Comparison of ENCODE assay signal across 9 cellular contexts in the genomic region with DNA sequence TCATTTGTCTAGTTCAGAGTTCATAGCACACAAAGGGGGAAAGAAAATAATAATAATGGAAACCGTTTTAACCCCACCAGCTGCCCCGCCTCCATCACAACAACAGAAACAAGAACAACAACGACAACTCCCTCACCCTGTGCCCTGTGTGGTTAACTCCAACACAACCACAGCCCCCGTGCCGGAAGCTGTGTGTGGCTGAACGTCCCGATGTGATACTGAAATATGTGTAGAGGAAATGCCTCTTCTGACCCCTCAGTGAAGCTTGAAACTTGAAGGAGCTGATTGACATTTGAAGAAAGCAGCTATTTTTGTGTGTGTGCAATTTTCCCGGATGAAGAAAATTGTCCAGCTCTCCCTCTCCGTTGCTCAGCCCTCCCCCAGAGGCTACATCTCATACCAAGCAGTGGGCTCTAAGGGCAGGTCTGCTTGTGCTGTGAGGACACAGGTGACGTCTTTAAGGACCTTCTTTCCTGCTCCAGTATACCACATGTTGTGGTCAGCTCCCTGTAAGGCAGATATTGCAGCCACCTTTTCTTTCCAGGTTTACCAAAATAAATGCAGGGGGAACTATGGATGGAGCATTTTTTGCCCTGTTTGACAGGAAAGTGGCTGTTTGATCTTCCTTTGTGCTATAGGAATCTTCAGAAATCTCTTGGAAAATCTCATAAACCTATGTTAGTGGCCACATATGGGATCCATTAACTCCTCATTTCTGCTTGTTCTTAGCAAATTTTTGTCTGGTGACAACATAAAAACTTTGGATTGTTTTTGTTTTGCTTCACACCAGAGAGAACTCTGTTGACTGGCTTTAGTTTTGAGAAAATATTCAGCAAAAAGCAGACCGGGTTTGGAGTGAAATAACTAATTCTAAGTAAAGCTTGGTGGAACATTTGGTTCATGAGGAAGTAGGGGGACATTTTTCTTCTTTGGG.
DNase-seq lines count a peak whose midpoint lies in the region; ATAC-seq and TF ChIP-seq lines count a peak whose summit lies in the region.
"Had no signal": no experiment of that assay in that cellular context is flagged by ENCODE, and none has a peak within 500 bp of the region (broad histone marks: within the 10 kb centered on the region; RNA-seq: fewer than 3 reads in every experiment).

No MANE protein-coding gene starts in this region.

- H3K36me3 Mint-ChIP-seq in activated naive CD4-positive, alpha-beta T cell treated with anti-CD3 and anti-CD28 coated beads, Interleukin-2, amount 10 ng/mL, durations not matched to agents 7 days and 5 days, result peaks cover 4% of the 10 kb centered on the region
- no peaks in the 10 kb centered on the region for H3K36me3 Mint-ChIP-seq in nephron (ENCODE audit: low read depth)
- no peaks in the 10 kb centered on the region for H3K36me3 Mint-ChIP-seq in endodermal cell (ENCODE audit: low read depth)
- H3K36me3 Mint-ChIP-seq: memory B cell had no signal

- intact Hi-C loops in upper lobe of right lung (cut with DNase I), result no loop called here

- H3K27ac Mint-ChIP-seq in activated naive CD4-positive, alpha-beta T cell treated with anti-CD3 and anti-CD28 coated beads, Interleukin-2, amount 10 ng/mL, durations not matched to agents 7 days and 5 days, result peak overlapping the region; percentile 84
- H3K27ac Mint-ChIP-seq in nephron (peak overlapping the region; percentile 77 to 83 (median 77)), endodermal cell (no peak overlapping the region)
- H3K27ac Mint-ChIP-seq: memory B cell had no signal

- H3K27me3 Mint-ChIP-seq in activated naive CD4-positive, alpha-beta T cell treated with anti-CD3 and anti-CD28 coated beads, Interleukin-2, amount 10 ng/mL, durations not matched to agents 7 days and 5 days, result peaks cover 9% of the 10 kb centered on the region
- H3K27me3 Mint-ChIP-seq in nephron (ENCODE audit: low read depth) (peaks cover 7% of the 10 kb centered on the region), endodermal cell (ENCODE audit: insufficient read depth) (no peaks in the 10 kb centered on the region)

- ATAC-seq in HG02571 (IDR thresholded peaks at IDR 0.05; ENCODE audit: unreplicated experiment), result peak; percentile 78
- peak; percentile 75 for ATAC-seq in upper lobe of right lung

- no peaks in the 10 kb centered on the region; the same call in 1 of the 2 replicates for H3K27me3 ChIP-seq in GM06990 (replicated peaks; ENCODE audit: control insufficient read depth, insufficient read depth, low read length)
- no peaks in the 10 kb centered on the region for H3K27me3 ChIP-seq in upper lobe of right lung
- H3K27me3 ChIP-seq in endodermal cell (ENCODE audit: control insufficient read depth, insufficient read depth, low read length, poor library complexity, severe bottlenecking), result no peaks in the 10 kb centered on the region
- no peaks in the 10 kb centered on the region for H3K27me3 ChIP-seq in BE2C

- H3K4me3 ChIP-seq in GM06990 (replicated peaks; ENCODE audit: low read depth, low read length), result no peak overlapping the region
- no peak overlapping the region for H3K4me3 ChIP-seq in upper lobe of right lung
- H3K4me3 ChIP-seq in endodermal cell (ENCODE audit: low read length), result no peak overlapping the region
- no peak overlapping the region for H3K4me3 ChIP-seq in BE2C (ENCODE audit: low read depth, low read length)

- peaks cover 79% of the 10 kb centered on the region for H3K4me1 Mint-ChIP-seq in activated naive CD4-positive, alpha-beta T cell treated with anti-CD3 and anti-CD28 coated beads, Interleukin-2, amount 10 ng/mL, durations not matched to agents 7 days and 5 days
- H3K4me1 Mint-ChIP-seq in nephron (peaks cover 67% of the 10 kb centered on the region), endodermal cell (peaks cover 41% of the 10 kb centered on the region)

- CTCF ChIA-PET in activated naive CD4-positive, alpha-beta T cell treated with anti-CD3 and anti-CD28 coated beads, Interleukin-2, amount 10 ng/mL, durations not matched to agents 7 days and 5 days (lab: Charles Lee), result interaction anchor here (1.0 to 6.0 kb wide), 7 partner anchors 35 to 582 kb away, joined by 3 to 50 read pairs (median 7); no protein-coding TSS in a partner anchor

- H3K9me3 ChIP-seq in upper lobe of right lung, result no peaks in the 10 kb centered on the region
- no peaks in the 10 kb centered on the region for H3K9me3 ChIP-seq in endodermal cell (ENCODE audit: control insufficient read depth, low read length)
- H3K9me3 ChIP-seq in BE2C, result no peaks in the 10 kb centered on the region

- no peaks in the 10 kb centered on the region for H3K9me3 Mint-ChIP-seq in activated naive CD4-positive, alpha-beta T cell treated with anti-CD3 and anti-CD28 coated beads, Interleukin-2, amount 10 ng/mL, durations not matched to agents 7 days and 5 days
- H3K9me3 Mint-ChIP-seq in nephron (no peaks in the 10 kb centered on the region), endodermal cell (no peaks in the 10 kb centered on the region)
- H3K9me3 Mint-ChIP-seq: memory B cell had no signal

- H3K36me3 ChIP-seq in GM06990 (ENCODE audit: control insufficient read depth, insufficient read depth, low read length) (no peaks in the 10 kb centered on the region), upper lobe of right lung (no peaks in the 10 kb centered on the region), endodermal cell (ENCODE audit: control insufficient read depth, insufficient read depth, low read length) (no peaks in the 10 kb centered on the region), BE2C (no peaks in the 10 kb centered on the region)

- 91 to 100% methylated on average over 2 to 11 of the region's 11 CpGs for WGBS in endodermal cell (ENCODE audit: insufficient coverage in 1 of 2, insufficient read length in 1 of 2), 2 experiments

- peak overlapping the region; percentile 59 for H3K4me3 Mint-ChIP-seq in activated naive CD4-positive, alpha-beta T cell treated with anti-CD3 and anti-CD28 coated beads, Interleukin-2, amount 10 ng/mL, durations not matched to agents 7 days and 5 days
- H3K4me3 Mint-ChIP-seq in nephron (peak overlapping the region; percentile 34 to 64 (median 60)), endodermal cell (no peak overlapping the region)
- H3K4me3 Mint-ChIP-seq: memory B cell had no signal

- peak overlapping the region; percentile 72 for H3K27ac ChIP-seq in upper lobe of right lung
- no peak overlapping the region for H3K27ac ChIP-seq in endodermal cell (ENCODE audit: low read depth, low read length)

- H3K4me1 ChIP-seq in upper lobe of right lung (peaks cover 58% of the 10 kb centered on the region), endodermal cell (ENCODE audit: control insufficient read depth, insufficient read depth, low read length) (no peaks in the 10 kb centered on the region), BE2C (peaks cover 17% of the 10 kb centered on the region)

- H3K9ac ChIP-seq in endodermal cell (ENCODE audit: extremely low read depth, low read length, poor library complexity, severe bottlenecking), result no peak overlapping the region

- DNase-seq in GM06990 (ENCODE audit: extremely low read depth, insufficient read length) (peak; percentile 40), upper lobe of right lung (no peak), endodermal cell (no peak), BE2C (no peak)
- peak; percentile 86 for DNase-seq in activated naive CD4-positive, alpha-beta T cell treated with anti-CD3 and anti-CD28 coated beads, Interleukin-2, amount 10 ng/mL, durations not matched to agents 7 days and 5 days

- TF ChIP-seq CTCF in GM06990 (IDR thresholded peaks at IDR 0.05; ENCODE audit: insufficient read depth, low read length, poor library complexity, severe bottlenecking) (no peak), nephron (IDR thresholded peaks at IDR 0.05; ENCODE audit: unreplicated experiment in 3 of 3) (no peak), upper lobe of right lung (IDR thresholded peaks at IDR 0.05) (no peak), endodermal cell (conservative IDR thresholded peaks at IDR 0.05) (no peak), BE2C (IDR thresholded peaks at IDR 0.05; ENCODE audit: low read depth, low read length) (no peak)

TF ChIP-seq in PFSK-1, 5 proteins besides CTCF, POLR2A, EP300 and RAD21:
- TF ChIP-seq TAF1 (IDR thresholded peaks at IDR 0.05; ENCODE audit: borderline replicate concordance, insufficient read depth, low read length) (no peak), SIN3A (IDR thresholded peaks at IDR 0.05; ENCODE audit: borderline replicate concordance, insufficient read depth, low read length) (no peak), FOXP2 (optimal IDR thresholded peaks at IDR 0.05; ENCODE audit: borderline replicate concordance, extremely low read depth, extremely low read length, insufficient read depth) (peak; percentile 84), POLR2AphosphoS5 (IDR thresholded peaks at IDR 0.05; ENCODE audit: low read depth, low read length) (no peak)
- TF ChIP-seq, protein P1, sequence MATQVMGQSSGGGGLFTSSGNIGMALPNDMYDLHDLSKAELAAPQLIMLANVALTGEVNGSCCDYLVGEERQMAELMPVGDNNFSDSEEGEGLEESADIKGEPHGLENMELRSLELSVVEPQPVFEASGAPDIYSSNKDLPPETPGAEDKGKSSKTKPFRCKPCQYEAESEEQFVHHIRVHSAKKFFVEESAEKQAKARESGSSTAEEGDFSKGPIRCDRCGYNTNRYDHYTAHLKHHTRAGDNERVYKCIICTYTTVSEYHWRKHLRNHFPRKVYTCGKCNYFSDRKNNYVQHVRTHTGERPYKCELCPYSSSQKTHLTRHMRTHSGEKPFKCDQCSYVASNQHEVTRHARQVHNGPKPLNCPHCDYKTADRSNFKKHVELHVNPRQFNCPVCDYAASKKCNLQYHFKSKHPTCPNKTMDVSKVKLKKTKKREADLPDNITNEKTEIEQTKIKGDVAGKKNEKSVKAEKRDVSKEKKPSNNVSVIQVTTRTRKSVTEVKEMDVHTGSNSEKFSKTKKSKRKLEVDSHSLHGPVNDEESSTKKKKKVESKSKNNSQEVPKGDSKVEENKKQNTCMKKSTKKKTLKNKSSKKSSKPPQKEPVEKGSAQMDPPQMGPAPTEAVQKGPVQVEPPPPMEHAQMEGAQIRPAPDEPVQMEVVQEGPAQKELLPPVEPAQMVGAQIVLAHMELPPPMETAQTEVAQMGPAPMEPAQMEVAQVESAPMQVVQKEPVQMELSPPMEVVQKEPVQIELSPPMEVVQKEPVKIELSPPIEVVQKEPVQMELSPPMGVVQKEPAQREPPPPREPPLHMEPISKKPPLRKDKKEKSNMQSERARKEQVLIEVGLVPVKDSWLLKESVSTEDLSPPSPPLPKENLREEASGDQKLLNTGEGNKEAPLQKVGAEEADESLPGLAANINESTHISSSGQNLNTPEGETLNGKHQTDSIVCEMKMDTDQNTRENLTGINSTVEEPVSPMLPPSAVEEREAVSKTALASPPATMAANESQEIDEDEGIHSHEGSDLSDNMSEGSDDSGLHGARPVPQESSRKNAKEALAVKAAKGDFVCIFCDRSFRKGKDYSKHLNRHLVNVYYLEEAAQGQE (IDR thresholded peaks at IDR 0.05; ENCODE audit: insufficient read depth in 1 of 2, low read depth in 2 of 2, low read length in 2 of 2), result 0 out of 4 replicates have a peak, but pooled peaks of 1 of the 2 experiments have one; percentile 46

Comparison
In these comparisons a context has a peak if more than half of its experiments do, and no peak if none do; other contexts are left out.
1. DNase-seq: peak in GM06990 (single experiment) and activated naive CD4-positive, alpha-beta T cell treated with anti-CD3 and anti-CD28 coated beads, Interleukin-2, amount 10 ng/mL, durations not matched to agents 7 days and 5 days (single experiment); none in upper lobe of right lung (single experiment), endodermal cell (single experiment) and BE2C (single experiment).